Comparison of ENCODE assay signal across 9 cellular contexts in the genomic region with DNA sequence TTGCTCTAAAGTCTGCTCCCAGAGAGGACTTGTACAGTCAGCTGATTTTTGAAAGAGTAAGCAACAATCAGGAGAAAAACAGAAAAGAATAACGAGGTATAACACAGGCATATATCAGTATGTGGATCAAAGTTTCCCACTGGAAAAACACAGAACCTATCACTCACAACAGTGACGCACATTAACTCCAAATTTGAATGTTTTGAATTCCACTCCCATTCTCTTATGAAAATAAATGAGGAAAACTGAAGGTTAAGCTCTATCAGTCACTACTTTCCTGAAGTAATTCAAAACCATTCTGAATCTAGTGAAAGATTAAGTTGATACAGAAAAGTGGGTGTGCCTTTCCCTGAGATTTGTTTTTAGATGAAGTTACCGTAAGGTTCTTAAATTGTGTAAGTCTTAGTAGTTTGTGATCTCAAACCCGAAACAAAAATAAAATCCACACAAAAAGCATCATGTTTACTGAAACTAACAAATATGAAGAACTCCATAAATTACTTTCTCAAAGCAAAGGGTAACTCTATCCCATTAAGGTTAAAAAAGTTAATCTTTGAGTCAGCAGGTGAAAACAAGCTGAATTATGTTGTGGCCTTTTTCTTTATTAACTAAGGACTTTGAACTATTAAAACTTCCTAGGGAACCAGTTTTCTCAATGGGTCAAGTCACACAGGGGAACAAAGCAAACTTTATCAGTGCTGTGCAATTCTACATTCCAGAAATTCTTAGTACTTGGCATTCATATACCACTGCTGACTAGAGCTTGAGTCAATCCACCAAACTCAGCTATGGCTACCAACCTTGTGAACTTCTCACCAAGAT.
A peak's percentile ranks its signal among the peaks of the same experiment; 100 is the strongest.
DNase-seq lines count a peak whose midpoint lies in the region; ATAC-seq and TF ChIP-seq lines count a peak whose summit lies in the region.
"Had no signal": no experiment of that assay in that cellular context is flagged by ENCODE, and none has a peak within 500 bp of the region (broad histone marks: within the 10 kb centered on the region; RNA-seq: fewer than 3 reads in every experiment).

No MANE protein-coding gene starts in this region.

- H3K4me3 Mint-ChIP-seq in natural killer cell, result no peak overlapping the region

- DNase-seq in HEK293T (ENCODE audit: extremely low spot score), result no peak
- peak; percentile 91 for DNase-seq in astrocyte of the hippocampus (ENCODE audit: low read depth, low spot score)
- no peak for DNase-seq in hepatocyte (ENCODE audit: low spot score)
- no peak for DNase-seq in GM19238 (ENCODE audit: insufficient read length, low spot score)
- DNase-seq in natural killer cell, result no peak
- DNase-seq in stimulated activated naive CD4-positive, alpha-beta T cell treated with Interleukin-2 at 50 U/mL for 16 hours (lab: John Stamatoyannopoulos, UW), result no peak
- DNase-seq: activated naive CD4-positive, alpha-beta T cell treated with anti-CD3 and anti-CD28 coated beads, Interleukin-2, amount 50 U/mL, for 16 hours had no signal

- ATAC-seq in GM21619 (IDR thresholded peaks at IDR 0.05; ENCODE audit: unreplicated experiment), result no peak
- ATAC-seq in natural killer cell, result no peak

- H3K36me3 Mint-ChIP-seq in natural killer cell, result no peaks in the 10 kb centered on the region

- peaks cover 0 to 27% of the 10 kb centered on the region in 2 donors for H3K27me3 Mint-ChIP-seq in natural killer cell (ENCODE audit: low read depth in 2 of 2)

- H4K20me1 ChIP-seq in hepatocyte (ENCODE audit: insufficient read depth, poor library complexity, severe bottlenecking), result no peaks in the 10 kb centered on the region

- H3K4me3 ChIP-seq in hepatocyte (no peak overlapping the region), skeletal muscle satellite cell (ENCODE audit: low read length) (peak overlapping the region; percentile 64)

- CTCF ChIA-PET in HEK293T (lab: Yijun Ruan, JAX), result interaction anchor here (0.6 kb wide), 1 partner anchor 172 kb away, joined by 3 read pairs; no protein-coding TSS in a partner anchor

- TF ChIP-seq CTCF in hepatocyte (IDR thresholded peaks at IDR 0.05; ENCODE audit: poor library complexity) (no peak), natural killer cell (IDR thresholded peaks at IDR 0.05) (no peak)

- no peaks in the 10 kb centered on the region for H3K36me3 ChIP-seq in hepatocyte (replicated peaks; ENCODE audit: insufficient read depth, low read depth)
- H3K36me3 ChIP-seq in skeletal muscle satellite cell (ENCODE audit: insufficient read depth, low read length), result peaks cover 22% of the 10 kb centered on the region

- H3K9me3 Mint-ChIP-seq in natural killer cell, result no peaks in the 10 kb centered on the region

- H3K27ac Mint-ChIP-seq in natural killer cell, result no peak overlapping the region

- no peaks in the 10 kb centered on the region for H3K9me2 ChIP-seq in hepatocyte (replicated peaks; ENCODE audit: insufficient read depth)

- POLR2A ChIA-PET in HEK293T (lab: Yijun Ruan, JAX), result interaction anchor here (1.0 kb wide), 1 partner anchor 17 kb away, joined by 3 read pairs; no protein-coding TSS in a partner anchor

- peak overlapping the region; percentile 84 for H3K9ac ChIP-seq in skeletal muscle satellite cell (ENCODE audit: low read depth, low read length)

- H3K27ac ChIP-seq in hepatocyte, result peak overlapping the region; percentile 55

- intact Hi-C loops in natural killer cell (cut with micrococcal nuclease), result no loop called here

- no peaks in the 10 kb centered on the region for H3K4me1 Mint-ChIP-seq in natural killer cell

- H2AFZ ChIP-seq in hepatocyte, result peak overlapping the region; percentile 8

- 66% methylated on average over 4 of the region's 4 CpGs for WGBS in hepatocyte (ENCODE audit: low lambda C conversion rate, missing lambda C conversion rate)

- H3K4me1 ChIP-seq in hepatocyte (ENCODE audit: insufficient read depth) (peaks cover 22% of the 10 kb centered on the region), skeletal muscle satellite cell (ENCODE audit: control insufficient read depth, insufficient read depth, low read length) (peaks cover 80% of the 10 kb centered on the region)

- peaks cover 13% of the 10 kb centered on the region for H3K79me2 ChIP-seq in hepatocyte

- peak overlapping the region; percentile 44 for H3K4me2 ChIP-seq in hepatocyte
- H3K4me2 ChIP-seq in skeletal muscle satellite cell (ENCODE audit: low read length), result peak overlapping the region; percentile 87

- no peaks in the 10 kb centered on the region for H3K9me3 ChIP-seq in hepatocyte (ENCODE audit: low read depth)
- no peaks in the 10 kb centered on the region for H3K9me3 ChIP-seq in skeletal muscle satellite cell (replicated peaks; ENCODE audit: low read length)

- H3K27me3 ChIP-seq in hepatocyte, result no peaks in the 10 kb centered on the region
- H3K27me3 ChIP-seq in skeletal muscle satellite cell (ENCODE audit: control insufficient read depth, insufficient read depth, low read length), result no peaks in the 10 kb centered on the region

TF ChIP-seq in HEK293T, 16 proteins besides CTCF, POLR2A, EP300 and RAD21:
- no peak for TF ChIP-seq BHLHE40 (IDR thresholded peaks at IDR 0.05; ENCODE audit: borderline replicate concordance)
- TF ChIP-seq, protein P1, sequence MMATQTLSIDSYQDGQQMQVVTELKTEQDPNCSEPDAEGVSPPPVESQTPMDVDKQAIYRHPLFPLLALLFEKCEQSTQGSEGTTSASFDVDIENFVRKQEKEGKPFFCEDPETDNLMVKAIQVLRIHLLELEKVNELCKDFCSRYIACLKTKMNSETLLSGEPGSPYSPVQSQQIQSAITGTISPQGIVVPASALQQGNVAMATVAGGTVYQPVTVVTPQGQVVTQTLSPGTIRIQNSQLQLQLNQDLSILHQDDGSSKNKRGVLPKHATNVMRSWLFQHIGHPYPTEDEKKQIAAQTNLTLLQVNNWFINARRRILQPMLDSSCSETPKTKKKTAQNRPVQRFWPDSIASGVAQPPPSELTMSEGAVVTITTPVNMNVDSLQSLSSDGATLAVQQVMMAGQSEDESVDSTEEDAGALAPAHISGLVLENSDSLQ (IDR thresholded peaks at IDR 0.05), result peak; percentile 86
